3 cellular contexts compared by ENCODE assay signal in genomic region chr10:119643306-119644214, GRCh38.
TF ChIP-seq lines count a peak whose summit lies in the region.

No MANE protein-coding gene starts in this region.

TF ChIP-seq in SK-N-SH, 30 proteins besides CTCF, POLR2A, EP300 and RAD21 (continued from another document):
- TF ChIP-seq JUND (IDR thresholded peaks at IDR 0.05) = no peak
- TF ChIP-seq PBX3 (IDR thresholded peaks at IDR 0.05) = no peak
- no peak for TF ChIP-seq SMC3 (IDR thresholded peaks at IDR 0.05; ENCODE audit: low read depth, low read length)
- TF ChIP-seq USF1 (IDR thresholded peaks at IDR 0.05; ENCODE audit: borderline replicate concordance, low read depth) = no peak
- no peak for TF ChIP-seq GATA2 (CRISPR knock-in tag; IDR thresholded peaks at IDR 0.05)
- TF ChIP-seq TCF12 (IDR thresholded peaks at IDR 0.05) = no peak
- no peak for TF ChIP-seq RFX5 (IDR thresholded peaks at IDR 0.05; ENCODE audit: low read length)
- no peak for TF ChIP-seq ELF1 (IDR thresholded peaks at IDR 0.05)
- no peak for TF ChIP-seq IRF3 (IDR thresholded peaks at IDR 0.05; ENCODE audit: low read depth, low read length)
- no peak for TF ChIP-seq SIN3A (IDR thresholded peaks at IDR 0.05; ENCODE audit: borderline replicate concordance, low read depth, low read length)
- no peak for TF ChIP-seq GABPA (IDR thresholded peaks at IDR 0.05; ENCODE audit: low read depth)
- TF ChIP-seq NRF1 (IDR thresholded peaks at IDR 0.05; ENCODE audit: low read depth, low read length) = no peak

TF ChIP-seq in SK-N-SH treated with all-trans-retinoic acid at 6 μM for 48 hours, 23 proteins besides CTCF, POLR2A, EP300 and RAD21 (continued from another document):
- no peak for TF ChIP-seq GLIS3 (CRISPR knock-in tag; IDR thresholded peaks at IDR 0.05)
- no peak for TF ChIP-seq PPARA (CRISPR knock-in tag; IDR thresholded peaks at IDR 0.05; ENCODE audit: borderline replicate concordance)
- no peak for TF ChIP-seq SNAI2 (CRISPR knock-in tag; IDR thresholded peaks at IDR 0.05)
- TF ChIP-seq ZNF565 (CRISPR knock-in tag; conservative IDR thresholded peaks at IDR 0.05; ENCODE audit: low read depth) = no peak
- TF ChIP-seq BACH2 (CRISPR knock-in tag; IDR thresholded peaks at IDR 0.05; ENCODE audit: borderline replicate concordance) = no peak
- no peak for TF ChIP-seq RARB (CRISPR knock-in tag; IDR thresholded peaks at IDR 0.05)
- no peak for TF ChIP-seq ZFP3 (CRISPR knock-in tag; IDR thresholded peaks at IDR 0.05)
- no peak for TF ChIP-seq OSR1 (CRISPR knock-in tag; IDR thresholded peaks at IDR 0.05)
- no peak for TF ChIP-seq POU6F1 (CRISPR knock-in tag; IDR thresholded peaks at IDR 0.05; ENCODE audit: borderline replicate concordance, low read depth)
- no peak for TF ChIP-seq CSDC2 (CRISPR knock-in tag; IDR thresholded peaks at IDR 0.05)
- TF ChIP-seq CREB5 (CRISPR knock-in tag; IDR thresholded peaks at IDR 0.05; ENCODE audit: low read depth) = no peak
- no peak for TF ChIP-seq ZNF8 (CRISPR knock-in tag; IDR thresholded peaks at IDR 0.05)
TF ChIP-seq in SK-N-SH treated with all-trans-retinoic acid at 6 μM for 48 hours: peak in this region for 0.

TF ChIP-seq in liver, 16 proteins besides CTCF, POLR2A, EP300 and RAD21 (continued from another document):
- TF ChIP-seq ATF3 (IDR thresholded peaks at IDR 0.05) (no peak), REST (IDR thresholded peaks at IDR 0.05) (no peak), HNF4A (conservative IDR thresholded peaks at IDR 0.05) (peak in 1 of 2 donors; percentile 18), YY1 (IDR thresholded peaks at IDR 0.05) (peak; percentile 36), MAX (IDR thresholded peaks at IDR 0.05) (no peak)
